36 cellular contexts compared by ENCODE assay signal in genomic region chr10:17438583-17438982, GRCh38. TPM values are rescaled to one million over a fixed set of nuclear protein-coding genes. Genes with fewer than 3 reads are reported as not detected.
"Had no signal": no experiment of that assay in that cellular context is flagged by ENCODE, and none has a peak within 500 bp of the region (broad histone marks: within the 10 kb centered on the region; RNA-seq: fewer than 3 reads in every experiment).

No MANE protein-coding gene starts in this region.

- H3K27ac Mint-ChIP-seq: activated CD4-positive, alpha-beta T cell treated with anti-CD3 and anti-CD28 coated beads, Interleukin-2, amount 10 ng/mL, durations not matched to agents 7 days and 5 days; activated CD8-positive, alpha-beta T cell treated with anti-CD3 and anti-CD28 coated beads for 36 hours; activated naive CD4-positive, alpha-beta T cell treated with anti-CD3 and anti-CD28 coated beads for 36 hours; activated naive CD4-positive, alpha-beta T cell treated with anti-CD3 and anti-CD28 coated beads, Interleukin-2, amount 50 U/mL, for 24 hours; activated naive CD8-positive, alpha-beta T cell treated with anti-CD3 and anti-CD28 coated beads for 36 hours; activated naive CD8-positive, alpha-beta T cell treated with anti-CD3 and anti-CD28 coated beads, Interleukin-2, amount 50 U/mL, for 24 hours; activated T-helper 1 cell treated with anti-CD3 and anti-CD28 coated beads, Interleukin-12 subunit alpha, Interleukin-12 subunit beta, Interleukin-2, Interleukin-4 antibody, amounts not matched to agents 30 ng/mL and 10 ng/mL and 1 ng/mL, durations not matched to agents 14 hours and 24 hours and 36 hours; activated T-helper 2 cell treated with anti-CD3 and anti-CD28 coated beads, Interferon-gamma antibody, Interleukin-2, Interleukin-4, amounts not matched to agents 10 μg/mL and 5 μg/mL and 100 μg/mL, durations not matched to agents 14 hours and 24 hours and 36 hours; brain; WTC11 had no signal

- H3K4me3 ChIP-seq: adrenal gland, gastrocnemius medialis, heart left ventricle had no signal

- FAIRE-seq: bronchial epithelial cell, colon, endometrium, endothelial cell of umbilical vein, TTC549 had no signal

- H3K36me3 ChIP-seq: adrenal gland, gastrocnemius medialis, heart left ventricle had no signal

- DNase-seq: activated CD4-positive, alpha-beta T cell treated with anti-CD3 and anti-CD28 coated beads for 1 hour; activated CD4-positive, alpha-beta T cell treated with anti-CD3 and anti-CD28 coated beads for 4 hours; activated CD4-positive, alpha-beta T cell treated with anti-CD3 and anti-CD28 coated beads, Interleukin-2, amount 10 ng/mL, durations not matched to agents 7 days and 5 days; activated CD4-positive, alpha-beta T cell treated with anti-CD3 and anti-CD28 coated beads, Interleukin-2, amount 50 U/mL, for 4 hours; activated CD8-positive, alpha-beta memory T cell treated with anti-CD3 and anti-CD28 coated beads for 24 hours; activated CD8-positive, alpha-beta T cell treated with anti-CD3 and anti-CD28 coated beads for 36 hours; activated effector memory CD4-positive, alpha-beta T cell treated with anti-CD3 and anti-CD28 coated beads, Interleukin-2, amount 50 U/mL, for 16 hours; activated naive CD4-positive, alpha-beta T cell treated with anti-CD3 and anti-CD28 coated beads for 36 hours; activated naive CD8-positive, alpha-beta T cell treated with anti-CD3 and anti-CD28 coated beads for 36 hours; activated naive CD8-positive, alpha-beta T cell treated with anti-CD3 and anti-CD28 coated beads, Interleukin-2, amount 50 U/mL, for 24 hours; activated T-cell treated with anti-CD3 and anti-CD28 coated beads, Interleukin-2, amount 50 U/mL, for 1 hour; activated T-cell treated with anti-CD3 and anti-CD28 coated beads, Interleukin-2, amount 50 U/mL, for 48 hours; adrenal gland; amygdala; aorta; caudate nucleus; cortex of kidney; effector CD8-positive, alpha-beta T cell; foreskin fibroblast; gastrocnemius medialis; glutamatergic neuron; heart left ventricle; T-helper 2 cell had no signal

- H3K36me3 Mint-ChIP-seq: brain had no signal

- H3K27ac ChIP-seq: adrenal gland, epithelial cell of prostate, gastrocnemius medialis, heart left ventricle had no signal

- H3K4me1 Mint-ChIP-seq: brain had no signal

- H3K4me1 ChIP-seq: adrenal gland, gastrocnemius medialis had no signal

- ATAC-seq: activated CD8-positive, alpha-beta T cell treated with anti-CD3 and anti-CD28 coated beads for 36 hours; activated naive CD8-positive, alpha-beta T cell treated with anti-CD3 and anti-CD28 coated beads, Interleukin-2, amount 50 U/mL, for 24 hours; esophagus mucosa; gastrocnemius medialis; heart left ventricle; WTC11 had no signal

- H3K4me3 Mint-ChIP-seq: activated CD4-positive, alpha-beta T cell treated with anti-CD3 and anti-CD28 coated beads, Interleukin-2, amount 10 ng/mL, durations not matched to agents 7 days and 5 days; activated CD8-positive, alpha-beta T cell treated with anti-CD3 and anti-CD28 coated beads for 36 hours; activated naive CD4-positive, alpha-beta T cell treated with anti-CD3 and anti-CD28 coated beads for 36 hours; activated naive CD4-positive, alpha-beta T cell treated with anti-CD3 and anti-CD28 coated beads, Interleukin-2, amount 50 U/mL, for 24 hours; activated naive CD8-positive, alpha-beta T cell treated with anti-CD3 and anti-CD28 coated beads for 36 hours; activated naive CD8-positive, alpha-beta T cell treated with anti-CD3 and anti-CD28 coated beads, Interleukin-2, amount 50 U/mL, for 24 hours; activated T-helper 1 cell treated with anti-CD3 and anti-CD28 coated beads, Interleukin-12 subunit alpha, Interleukin-12 subunit beta, Interleukin-2, Interleukin-4 antibody, amounts not matched to agents 30 ng/mL and 10 ng/mL and 1 ng/mL, durations not matched to agents 14 hours and 24 hours and 36 hours; brain; WTC11 had no signal

- H3K9me3 Mint-ChIP-seq: activated CD8-positive, alpha-beta T cell treated with anti-CD3 and anti-CD28 coated beads for 36 hours; activated naive CD4-positive, alpha-beta T cell treated with anti-CD3 and anti-CD28 coated beads, Interleukin-2, amount 50 U/mL, for 24 hours; activated naive CD8-positive, alpha-beta T cell treated with anti-CD3 and anti-CD28 coated beads, Interleukin-2, amount 50 U/mL, for 24 hours had no signal

- H3K9me3 ChIP-seq: adrenal gland, gastrocnemius medialis, heart left ventricle had no signal

RNA-seq across cellular contexts. Expression of gene ST8SIA6, which starts 15.8 kb away (rescaled TPM):
- total RNA-seq: activated CD8-positive, alpha-beta T cell treated with anti-CD3 and anti-CD28 coated beads for 36 hours; activated naive CD4-positive, alpha-beta T cell treated with anti-CD3 and anti-CD28 coated beads for 36 hours; activated naive CD8-positive, alpha-beta T cell treated with anti-CD3 and anti-CD28 coated beads for 36 hours; activated T-helper 1 cell treated with anti-CD3 and anti-CD28 coated beads, Interleukin-12 subunit alpha, Interleukin-12 subunit beta, Interleukin-2, Interleukin-4 antibody, amounts not matched to agents 30 ng/mL and 10 ng/mL and 1 ng/mL, durations not matched to agents 14 hours and 24 hours and 36 hours; activated T-helper 2 cell treated with anti-CD3 and anti-CD28 coated beads, Interferon-gamma antibody, Interleukin-2, Interleukin-4, amounts not matched to agents 10 μg/mL and 5 μg/mL and 100 μg/mL, durations not matched to agents 14 hours and 24 hours and 36 hours; chondrocyte had no signal
